In genomic region chr15:92803852-92804609, GRCh38 we compare ENCODE assay signal across 8 cellular contexts.
A peak's percentile ranks its signal among the peaks of the same experiment; 100 is the strongest.
DNase-seq lines count a peak whose midpoint lies in the region; ATAC-seq and TF ChIP-seq lines count a peak whose summit lies in the region.

No MANE protein-coding gene starts in this region.

- H3K4me1 ChIP-seq in Peyer's patch: peaks cover 0 to 25% (median 2%) of the 10 kb centered on the region in 4 donors
- H3K4me1 ChIP-seq in uterus: no peaks in the 10 kb centered on the region

- DNase-seq in GM13976 (ENCODE audit: low spot score): peak; percentile 49
- peak in 2 of 3 donors; percentile 23 to 78 for DNase-seq in Peyer's patch
- peak; percentile 92 for DNase-seq in activated effector memory CD4-positive, alpha-beta T cell treated with anti-CD3 and anti-CD28 coated beads, Interleukin-2, amount 50 U/mL, for 16 hours
- DNase-seq in head of caudate nucleus: peak; percentile 41 to 92 (median 74)
- DNase-seq in pulmonary artery endothelial cell (ENCODE audit: low read depth, low spot score): peak; percentile 48
- DNase-seq in uterus: peak; percentile 72 to 88
- DNase-seq in DMS114 treated with DMSO at 0.1 percent for 48 hours (lab: John Stamatoyannopoulos, UW; ENCODE audit: unreplicated experiment): no peak

- H3K27ac ChIP-seq in Peyer's patch (peak overlapping the region; percentile 63 to 87 (median 76)), uterus (peak overlapping the region; percentile 83 to 91)

- intact Hi-C loops in head of caudate nucleus (cut with DNase I): loop anchor here (10.0 kb wide), 1 partner anchor 221 kb away; no protein-coding TSS in a partner anchor
- intact Hi-C loops in uterus (cut with DNase I; ENCODE audit: low total_unique reads): no loop called here

- H3K9me3 ChIP-seq in Peyer's patch: no peaks in the 10 kb centered on the region
- H3K9me3 ChIP-seq in uterus: no peaks in the 10 kb centered on the region

- no peak overlapping the region for H3K4me3 ChIP-seq in Peyer's patch
- H3K4me3 ChIP-seq in uterus: no peak overlapping the region

- ATAC-seq in HG03025 (IDR thresholded peaks at IDR 0.05; ENCODE audit: low FRiP score, unreplicated experiment): peak; percentile 43

- TF ChIP-seq POLR2A in Peyer's patch (IDR thresholded peaks at IDR 0.05): no peak
- TF ChIP-seq POLR2A in uterus (IDR thresholded peaks at IDR 0.05): no peak

- H3K27me3 ChIP-seq in Peyer's patch (no peaks in the 10 kb centered on the region), uterus (no peaks in the 10 kb centered on the region)

- in situ Hi-C loops in GM13976 (cut with MboI; ENCODE audit: low sequenced_read_pairs, unreplicated experiment): loop anchor here (5.0 kb wide), 1 partner anchor 108 kb away; no protein-coding TSS in a partner anchor

- TF ChIP-seq CTCF in GM13976 (IDR thresholded peaks at IDR 0.05; ENCODE audit: borderline replicate concordance, control extremely low read depth, extremely low read depth, insufficient read depth, missing control alignments): no peak
- TF ChIP-seq CTCF in Peyer's patch (IDR thresholded peaks at IDR 0.05): peak in 1 of 6 experiments; percentile 4
- peak in 1 of 4 experiments; percentile 10 for TF ChIP-seq CTCF in uterus (IDR thresholded peaks at IDR 0.05)

- H3K36me3 ChIP-seq in Peyer's patch (no peaks in the 10 kb centered on the region), uterus (no peaks in the 10 kb centered on the region)
